9 cellular contexts compared by ENCODE assay signal in genomic region chr17:5030168-5030567, GRCh38. TPM values are rescaled to one million over a fixed set of nuclear protein-coding genes. Genes with fewer than 3 reads are reported as not detected.
"Had no signal": no experiment of that assay in that cellular context is flagged by ENCODE, and none has a peak within 500 bp of the region (broad histone marks: within the 10 kb centered on the region; RNA-seq: fewer than 3 reads in every experiment).

No MANE protein-coding gene starts in this region.

RNA-seq across cellular contexts. Expression of gene SLC52A1, which starts 5.1 kb away (rescaled TPM):
- total RNA-seq: ascending aorta, cardiac septum, chondrocyte, left ventricle myocardium superior, mucosa of gallbladder, progenitor cell of endocrine pancreas, skeletal muscle tissue had no signal
- polyA plus RNA-seq: ovary had no signal

RNA-seq across cellular contexts. Expression of gene INCA1, which starts 32.8 kb away (rescaled TPM):
- total RNA-seq: ascending aorta, esophagus mucosa, skeletal muscle tissue had no signal
